ENCODE assay signal across 5 cellular contexts in the genomic region with DNA sequence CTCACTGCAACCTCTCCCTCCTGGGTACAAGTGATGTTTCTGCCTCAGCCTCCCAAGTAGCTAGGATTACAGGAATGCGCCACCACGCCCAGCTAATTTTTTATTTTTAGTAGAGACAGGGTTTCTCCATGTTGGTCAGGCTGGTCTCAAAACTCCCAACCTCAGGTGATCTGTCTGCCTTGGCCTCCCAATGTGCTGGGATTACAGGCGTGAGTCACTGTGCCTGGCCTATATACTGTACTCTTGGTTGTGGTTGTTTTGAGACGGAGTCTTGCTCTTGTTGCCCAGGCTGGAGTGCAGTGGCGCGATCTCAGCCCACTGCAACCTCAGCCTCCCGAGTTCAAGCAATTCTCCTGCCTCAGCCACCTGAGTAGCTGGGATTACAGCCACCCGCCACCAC. TPM values are rescaled to one million over a fixed set of nuclear protein-coding genes. Genes with fewer than 3 reads are reported as not detected.
DNase-seq lines count a peak whose midpoint lies in the region; ATAC-seq and TF ChIP-seq lines count a peak whose summit lies in the region.
"Not testable (repeated sequence)": the region's sequence is repeated elsewhere in the genome, so short reads cannot be mapped to it uniquely, and the experiment has no call there.

No MANE protein-coding gene starts in this region.

- H3K27ac ChIP-seq in RWPE1 (0 out of 2 replicates have a peak overlapping the region, but pooled peaks have one; percentile 8), left ventricle myocardium inferior (replicated peaks) (peak overlapping the region; percentile 81), gastrocnemius medialis (peak overlapping the region in 3 of 4 donors; percentile 4 to 80 (median 66))
- not testable (repeated sequence) for H3K27ac ChIP-seq in psoas muscle

- 63 to 92% (median 66%) methylated on average over 8 of the region's 8 CpGs for WGBS in psoas muscle, 3 donors

- in situ Hi-C loops in gastrocnemius medialis (cut with MboI; ENCODE audit: low sequenced_read_pairs in 4 of 4), result not testable (repeated sequence)

- TF ChIP-seq POLR2A in gastrocnemius medialis (IDR thresholded peaks at IDR 0.05), result not testable (repeated sequence)

- not testable (repeated sequence) for H3K9me3 ChIP-seq in left ventricle myocardium inferior (replicated peaks); psoas muscle; gastrocnemius medialis

- TF ChIP-seq CTCF in RWPE1 (conservative IDR thresholded peaks at IDR 0.05; ENCODE audit: low read depth); left ventricle myocardium inferior (IDR thresholded peaks at IDR 0.05; ENCODE audit: borderline replicate concordance); psoas muscle (IDR thresholded peaks at IDR 0.05); gastrocnemius medialis (IDR thresholded peaks at IDR 0.05 in 4 of 5, conservative IDR thresholded peaks at IDR 0.05 in 1 of 5): not testable (repeated sequence)

- H3K27me3 ChIP-seq in left ventricle myocardium inferior (ENCODE audit: low read depth); psoas muscle (ENCODE audit: insufficient read depth in 3 of 3, low read length in 2 of 3); gastrocnemius medialis: not testable (repeated sequence)

- H3K4me1 ChIP-seq in left ventricle myocardium inferior (peaks cover 39% of the 10 kb centered on the region), psoas muscle (peaks cover 11% of the 10 kb centered on the region), gastrocnemius medialis (peaks cover 28 to 29% of the 10 kb centered on the region in 2 donors)

- H3K36me3 ChIP-seq in left ventricle myocardium inferior (peaks cover 85% of the 10 kb centered on the region), psoas muscle (ENCODE audit: insufficient read depth in 1 of 2, low read depth in 1 of 2) (peaks cover 2 to 86% of the 10 kb centered on the region in 2 donors), gastrocnemius medialis (peaks cover 0 to 51% of the 10 kb centered on the region in 2 donors)

- not testable (repeated sequence) for H3K4me3 ChIP-seq in left ventricle myocardium inferior, psoas muscle, gastrocnemius medialis

- intact Hi-C loops in left ventricle myocardium inferior (cut with micrococcal nuclease); psoas muscle (cut with DNase I); gastrocnemius medialis (cut with DNase I; ENCODE audit: low total_unique reads): not testable (repeated sequence)

- not testable (repeated sequence) for DNase-seq in RWPE1 (ENCODE audit: low spot score); left ventricle myocardium inferior
- DNase-seq in amniotic epithelial cell (ENCODE audit: low read depth) (peak; percentile 23), psoas muscle (peak in 1 of 2 donors; percentile 38), gastrocnemius medialis (peak; percentile 31 to 58)

- ATAC-seq in psoas muscle, result peak in 3 of 4 donors; percentile 31 to 66 (median 47)
- ATAC-seq in gastrocnemius medialis, result not testable (repeated sequence)

- POLR2A ChIA-PET in RWPE1 (lab: Yijun Ruan, JAX; ENCODE audit: low non-redundant PET), result not testable (repeated sequence)

- CTCF ChIA-PET in RWPE1 (lab: Yijun Ruan, JAX), result not testable (repeated sequence)

RNA-seq across cellular contexts. Expression of gene FNBP4, which starts 22.9 kb away (rescaled TPM):
- total RNA-seq in left ventricle myocardium inferior (39.0 TPM), psoas muscle (10 to 100 TPM; 27.1 to 40.5 (median 33.9) TPM), gastrocnemius medialis (100 to 1,000 TPM in 1 of 4 donors, 10 to 100 TPM in 3; 24.7 to 108 (median 35.2) TPM)
- 10 to 100 TPM; 14.9 to 58.8 (median 35.3) TPM for polyA plus RNA-seq in psoas muscle

RNA-seq across cellular contexts. Expression of gene NUP160, which starts 58.1 kb away (rescaled TPM):
- total RNA-seq in left ventricle myocardium inferior (12.8 TPM), psoas muscle (10 to 100 TPM in 3 of 4 donors, 1 to 10 TPM in 1; 9.0 to 14.0 (median 12.1) TPM), gastrocnemius medialis (10 to 100 TPM in 2 of 4 donors, 1 to 10 TPM in 2; 8.1 to 11.4 (median 9.9) TPM)
- polyA plus RNA-seq in psoas muscle, result 10 to 100 TPM in 1 of 3 donors, 1 to 10 TPM in 2; 5.5 to 11.3 (median 8.3) TPM
